In the genomic region with DNA sequence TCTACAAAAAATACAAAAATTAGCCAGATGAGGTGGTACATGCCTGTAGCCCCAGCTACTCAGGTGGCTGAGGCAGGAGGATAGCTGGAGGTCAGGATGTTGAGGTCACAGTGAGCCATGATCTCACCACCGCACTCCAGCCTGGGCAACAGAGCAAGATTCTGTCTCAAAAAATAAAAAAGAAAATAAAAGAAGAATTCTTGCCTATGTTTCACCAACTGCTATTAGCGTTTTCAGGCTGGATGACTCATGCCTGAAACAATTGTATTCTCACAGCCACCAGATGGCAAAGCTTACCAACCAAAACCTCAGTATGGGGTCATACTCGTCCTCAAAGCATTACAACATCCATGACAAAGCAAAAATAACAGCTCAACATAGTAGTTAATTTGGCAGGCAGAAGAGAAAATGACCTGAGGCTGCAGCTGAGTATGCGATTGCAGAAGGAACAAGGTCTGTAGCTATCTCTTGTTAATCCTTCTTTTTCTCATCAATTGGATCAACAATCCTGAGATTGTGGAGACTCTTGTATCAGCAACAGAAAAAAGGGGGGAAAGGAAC, we compare ENCODE assay signal across 9 cellular contexts.
DNase-seq lines count a peak whose midpoint lies in the region; ATAC-seq and TF ChIP-seq lines count a peak whose summit lies in the region.
"Had no signal": no experiment of that assay in that cellular context is flagged by ENCODE, and none has a peak within 500 bp of the region (broad histone marks: within the 10 kb centered on the region; RNA-seq: fewer than 3 reads in every experiment).

No MANE protein-coding gene starts in this region.

- in situ Hi-C loops in brain microvascular endothelial cell (cut with HindIII; ENCODE audit: low pct_ligation_motif_present, low sequenced_read_pairs) = no loop called here

- peak; percentile 58 for DNase-seq in activated CD8-positive, alpha-beta memory T cell treated with anti-CD3 and anti-CD28 coated beads for 24 hours
- DNase-seq in activated CD8-positive, alpha-beta memory T cell treated with anti-CD3 and anti-CD28 coated beads, Interleukin-2, amount 50 U/mL, for 4 hours = no peak
- DNase-seq in RPMI8226 (peak; percentile 75), brain microvascular endothelial cell (peak; percentile 93), iPS-NIHi11 (ENCODE audit: low spot score) (peak; percentile 40), smooth muscle cell of the brain vasculature (ENCODE audit: low read depth, low spot score) (peak; percentile 87)

- no peak overlapping the region for H3K9ac ChIP-seq in HUES48 (ENCODE audit: low read depth, low read length)
- H3K9ac ChIP-seq: parathyroid adenoma had no signal

- TF ChIP-seq CTCF in brain microvascular endothelial cell (IDR thresholded peaks at IDR 0.05; ENCODE audit: low read depth, low read length, missing control alignments) = peak; percentile 66

- H3K27ac ChIP-seq in HUES48 (ENCODE audit: low read depth, low read length) = peak overlapping the region; percentile 85
- peak overlapping the region; percentile 77 for H3K27ac ChIP-seq in brain microvascular endothelial cell
- H3K27ac ChIP-seq: parathyroid adenoma had no signal

- H3K36me3 ChIP-seq in HUES48 (ENCODE audit: control insufficient read depth, insufficient read depth, low read length) (peaks cover 84% of the 10 kb centered on the region), brain microvascular endothelial cell (replicated peaks) (peaks cover 9% of the 10 kb centered on the region)

- no peak for ATAC-seq in GM21717 (IDR thresholded peaks at IDR 0.05; ENCODE audit: unreplicated experiment)

- no peaks in the 10 kb centered on the region for H3K9me3 ChIP-seq in HUES48 (ENCODE audit: control insufficient read depth, insufficient read depth, low read length)

- H3K4me3 ChIP-seq in HUES48 (ENCODE audit: low read depth, low read length) (no peak overlapping the region), brain microvascular endothelial cell (ENCODE audit: low read depth, low read length) (no peak overlapping the region)

- H3K27me3 ChIP-seq in HUES48 (ENCODE audit: control insufficient read depth, insufficient read depth, low read length) = no peaks in the 10 kb centered on the region
- H3K27me3 ChIP-seq in brain microvascular endothelial cell (replicated peaks) = no peaks in the 10 kb centered on the region

- H3K4me1 ChIP-seq in HUES48 (ENCODE audit: control insufficient read depth, insufficient read depth, low read length) = peaks cover 6% of the 10 kb centered on the region; the same call in 1 of the 2 replicates
- H3K4me1 ChIP-seq: parathyroid adenoma had no signal
